1 cellular context compared by ENCODE assay signal in the genomic region with DNA sequence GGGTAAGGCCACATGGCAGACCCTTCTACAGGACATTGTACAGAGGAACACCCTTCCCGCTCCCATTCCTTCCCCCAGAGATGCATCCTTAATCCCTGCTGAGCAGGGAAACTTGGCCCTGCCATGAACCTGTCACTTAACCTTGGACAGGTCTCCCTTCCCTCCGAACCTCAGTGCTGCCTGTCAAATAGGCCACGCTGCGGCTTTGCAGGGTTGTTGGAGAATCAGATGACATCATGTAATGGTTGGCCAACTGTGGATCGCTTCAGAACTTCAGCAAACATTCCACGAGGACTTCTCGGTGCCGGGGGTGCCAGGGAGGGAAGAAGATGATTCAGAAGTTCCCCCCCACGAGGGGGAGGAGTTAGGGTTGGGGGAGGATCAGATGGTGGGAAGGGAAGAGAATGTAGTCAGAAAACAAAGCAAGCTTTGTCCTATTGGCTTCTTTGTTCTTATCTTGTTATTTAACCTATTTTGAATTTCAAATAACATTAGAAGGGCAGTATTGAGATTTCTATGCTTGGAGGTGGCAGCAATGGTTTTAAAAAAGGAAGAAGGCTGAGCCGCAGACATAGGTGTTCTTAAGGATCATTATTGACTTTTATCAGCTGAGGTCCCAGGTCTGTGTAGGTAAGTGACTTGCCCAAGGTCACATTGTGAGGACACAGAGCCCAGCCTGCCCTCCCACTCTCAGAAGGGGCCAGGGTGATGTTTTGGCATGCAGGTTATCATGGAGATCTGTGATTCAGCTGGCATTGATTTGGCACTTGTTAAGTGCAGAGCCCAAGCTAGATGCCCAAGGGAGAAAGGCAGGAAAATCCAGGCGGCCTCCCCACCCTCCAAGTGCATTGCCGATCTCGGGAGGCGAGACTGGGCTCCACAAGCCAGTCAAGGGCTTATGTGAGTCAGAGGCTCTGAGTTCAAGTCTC.
TF ChIP-seq lines count a peak whose summit lies in the region.

No MANE protein-coding gene starts in this region.

TF ChIP-seq in K562, 482 proteins besides CTCF, POLR2A, EP300 and RAD21 (continued from another document and continues in another):
- TF ChIP-seq, protein P1, sequence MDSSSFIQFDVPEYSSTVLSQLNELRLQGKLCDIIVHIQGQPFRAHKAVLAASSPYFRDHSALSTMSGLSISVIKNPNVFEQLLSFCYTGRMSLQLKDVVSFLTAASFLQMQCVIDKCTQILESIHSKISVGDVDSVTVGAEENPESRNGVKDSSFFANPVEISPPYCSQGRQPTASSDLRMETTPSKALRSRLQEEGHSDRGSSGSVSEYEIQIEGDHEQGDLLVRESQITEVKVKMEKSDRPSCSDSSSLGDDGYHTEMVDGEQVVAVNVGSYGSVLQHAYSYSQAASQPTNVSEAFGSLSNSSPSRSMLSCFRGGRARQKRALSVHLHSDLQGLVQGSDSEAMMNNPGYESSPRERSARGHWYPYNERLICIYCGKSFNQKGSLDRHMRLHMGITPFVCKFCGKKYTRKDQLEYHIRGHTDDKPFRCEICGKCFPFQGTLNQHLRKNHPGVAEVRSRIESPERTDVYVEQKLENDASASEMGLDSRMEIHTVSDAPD (CRISPR knock-in tag; IDR thresholded peaks at IDR 0.05) = no peak
- TF ChIP-seq, protein P2, sequence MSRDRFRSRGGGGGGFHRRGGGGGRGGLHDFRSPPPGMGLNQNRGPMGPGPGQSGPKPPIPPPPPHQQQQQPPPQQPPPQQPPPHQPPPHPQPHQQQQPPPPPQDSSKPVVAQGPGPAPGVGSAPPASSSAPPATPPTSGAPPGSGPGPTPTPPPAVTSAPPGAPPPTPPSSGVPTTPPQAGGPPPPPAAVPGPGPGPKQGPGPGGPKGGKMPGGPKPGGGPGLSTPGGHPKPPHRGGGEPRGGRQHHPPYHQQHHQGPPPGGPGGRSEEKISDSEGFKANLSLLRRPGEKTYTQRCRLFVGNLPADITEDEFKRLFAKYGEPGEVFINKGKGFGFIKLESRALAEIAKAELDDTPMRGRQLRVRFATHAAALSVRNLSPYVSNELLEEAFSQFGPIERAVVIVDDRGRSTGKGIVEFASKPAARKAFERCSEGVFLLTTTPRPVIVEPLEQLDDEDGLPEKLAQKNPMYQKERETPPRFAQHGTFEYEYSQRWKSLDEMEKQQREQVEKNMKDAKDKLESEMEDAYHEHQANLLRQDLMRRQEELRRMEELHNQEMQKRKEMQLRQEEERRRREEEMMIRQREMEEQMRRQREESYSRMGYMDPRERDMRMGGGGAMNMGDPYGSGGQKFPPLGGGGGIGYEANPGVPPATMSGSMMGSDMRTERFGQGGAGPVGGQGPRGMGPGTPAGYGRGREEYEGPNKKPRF (IDR thresholded peaks at IDR 0.05; ENCODE audit: low read depth, low read length) = no peak
- TF ChIP-seq FOXA3 (CRISPR knock-in tag; conservative IDR thresholded peaks at IDR 0.05 in 1 of 2, IDR thresholded peaks at IDR 0.05 in 1 of 2) (peak in 1 of 2 experiments; percentile 58; a peak in 1 of 4 replicates), NR2C1 (IDR thresholded peaks at IDR 0.05) (no peak), NR2C1 (tag; IDR thresholded peaks at IDR 0.05) (no peak), PHF20 (IDR thresholded peaks at IDR 0.05; ENCODE audit: partially characterized antibody) (no peak), ZNF134 (CRISPR knock-in tag; conservative IDR thresholded peaks at IDR 0.05) (no peak), SAFB (IDR thresholded peaks at IDR 0.05; ENCODE audit: borderline replicate concordance, low read depth, low read length) (no peak), NFIX (CRISPR knock-in tag; IDR thresholded peaks at IDR 0.05; ENCODE audit: low read depth) (no peak), SREBF1 (IDR thresholded peaks at IDR 0.05; ENCODE audit: borderline replicate concordance, low read depth, low read length) (no peak), SMAD2 (IDR thresholded peaks at IDR 0.05; ENCODE audit: low read depth, low read length) (no peak), MAZ (CRISPR knock-in tag; conservative IDR thresholded peaks at IDR 0.05 in 1 of 2, IDR thresholded peaks at IDR 0.05 in 1 of 2) (no peak), MIER1 (IDR thresholded peaks at IDR 0.05; ENCODE audit: low read depth) (no peak), FOXA1 (IDR thresholded peaks at IDR 0.05; ENCODE audit: borderline replicate concordance) (no peak), MYC (IDR thresholded peaks at IDR 0.05; ENCODE audit: low read depth, low read length) (peak; percentile 48; the same call in 1 of the 2 replicates), MYC (CRISPR knock-in tag; IDR thresholded peaks at IDR 0.05; ENCODE audit: borderline replicate concordance, low read depth) (no peak), RBFOX2 (IDR thresholded peaks at IDR 0.05; ENCODE audit: low read depth, low read length) (no peak; the same call in 1 of the 2 replicates), SNIP1 (IDR thresholded peaks at IDR 0.05; ENCODE audit: low read depth) (no peak), BCLAF1 (IDR thresholded peaks at IDR 0.05; ENCODE audit: borderline replicate concordance in 1 of 2, control insufficient read depth in 1 of 2, low read depth in 2 of 2, low read length in 1 of 2) (no peak), RHOXF2B (CRISPR knock-in tag; conservative IDR thresholded peaks at IDR 0.05) (no peak), ZC3H4 (CRISPR knock-in tag; IDR thresholded peaks at IDR 0.05; ENCODE audit: borderline replicate concordance) (no peak), ZNF444 (CRISPR knock-in tag; IDR thresholded peaks at IDR 0.05) (no peak), ZNF644 (tag; IDR thresholded peaks at IDR 0.05; ENCODE audit: low read depth) (no peak), ZNF121 (CRISPR knock-in tag; conservative IDR thresholded peaks at IDR 0.05) (no peak), CHD2 (IDR thresholded peaks at IDR 0.05; ENCODE audit: low read depth, low read length) (no peak), POLR3A (IDR thresholded peaks at IDR 0.05; ENCODE audit: borderline replicate concordance, extremely low read depth, insufficient read depth, insufficient read length) (no peak), HDGF (IDR thresholded peaks at IDR 0.05) (no peak), EP400 (IDR thresholded peaks at IDR 0.05) (peak; percentile 32; the same call in 1 of the 2 replicates), HLTF (IDR thresholded peaks at IDR 0.05) (no peak), ZNF408 (CRISPR knock-in tag; IDR thresholded peaks at IDR 0.05; ENCODE audit: low read depth) (no peak), CXXC5 (CRISPR knock-in tag; IDR thresholded peaks at IDR 0.05) (no peak), CEBPG (CRISPR knock-in tag; IDR thresholded peaks at IDR 0.05) (peak; percentile 45; the same call in 1 of the 2 replicates), CEBPG (tag; conservative IDR thresholded peaks at IDR 0.05 in 1 of 2, IDR thresholded peaks at IDR 0.05 in 1 of 2) (no peak), JUN (IDR thresholded peaks at IDR 0.05; ENCODE audit: borderline replicate concordance, low read depth, low read length) (no peak), JUN (CRISPR knock-in tag; IDR thresholded peaks at IDR 0.05; ENCODE audit: borderline replicate concordance) (0 out of 2 replicates have a peak, but pooled peaks have one; percentile 33), ZNF197 (CRISPR knock-in tag; IDR thresholded peaks at IDR 0.05; ENCODE audit: low read depth) (no peak), ARID3B (CRISPR knock-in tag; IDR thresholded peaks at IDR 0.05; ENCODE audit: borderline replicate concordance) (no peak), RUNX1 (IDR thresholded peaks at IDR 0.05; ENCODE audit: low read depth) (no peak), ZC3H8 (IDR thresholded peaks at IDR 0.05) (no peak), MBD2 (IDR thresholded peaks at IDR 0.05; ENCODE audit: borderline replicate concordance, low read depth) (no peak), ZNF707 (CRISPR knock-in tag; conservative IDR thresholded peaks at IDR 0.05) (no peak), ZBTB5 (IDR thresholded peaks at IDR 0.05) (no peak), NR2F6 (CRISPR knock-in tag; IDR thresholded peaks at IDR 0.05) (no peak), ZNF174 (CRISPR knock-in tag; IDR thresholded peaks at IDR 0.05) (no peak), POLR2H (tag; IDR thresholded peaks at IDR 0.05; ENCODE audit: low read depth) (no peak), ESRRB (CRISPR knock-in tag; IDR thresholded peaks at IDR 0.05; ENCODE audit: borderline replicate concordance) (no peak), TBP (optimal IDR thresholded peaks at IDR 0.05; ENCODE audit: low read depth, low read length) (no peak)
- TF ChIP-seq, protein P3, sequence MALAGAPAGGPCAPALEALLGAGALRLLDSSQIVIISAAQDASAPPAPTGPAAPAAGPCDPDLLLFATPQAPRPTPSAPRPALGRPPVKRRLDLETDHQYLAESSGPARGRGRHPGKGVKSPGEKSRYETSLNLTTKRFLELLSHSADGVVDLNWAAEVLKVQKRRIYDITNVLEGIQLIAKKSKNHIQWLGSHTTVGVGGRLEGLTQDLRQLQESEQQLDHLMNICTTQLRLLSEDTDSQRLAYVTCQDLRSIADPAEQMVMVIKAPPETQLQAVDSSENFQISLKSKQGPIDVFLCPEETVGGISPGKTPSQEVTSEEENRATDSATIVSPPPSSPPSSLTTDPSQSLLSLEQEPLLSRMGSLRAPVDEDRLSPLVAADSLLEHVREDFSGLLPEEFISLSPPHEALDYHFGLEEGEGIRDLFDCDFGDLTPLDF (CRISPR knock-in tag; IDR thresholded peaks at IDR 0.05) = no peak
- TF ChIP-seq, protein P4, sequence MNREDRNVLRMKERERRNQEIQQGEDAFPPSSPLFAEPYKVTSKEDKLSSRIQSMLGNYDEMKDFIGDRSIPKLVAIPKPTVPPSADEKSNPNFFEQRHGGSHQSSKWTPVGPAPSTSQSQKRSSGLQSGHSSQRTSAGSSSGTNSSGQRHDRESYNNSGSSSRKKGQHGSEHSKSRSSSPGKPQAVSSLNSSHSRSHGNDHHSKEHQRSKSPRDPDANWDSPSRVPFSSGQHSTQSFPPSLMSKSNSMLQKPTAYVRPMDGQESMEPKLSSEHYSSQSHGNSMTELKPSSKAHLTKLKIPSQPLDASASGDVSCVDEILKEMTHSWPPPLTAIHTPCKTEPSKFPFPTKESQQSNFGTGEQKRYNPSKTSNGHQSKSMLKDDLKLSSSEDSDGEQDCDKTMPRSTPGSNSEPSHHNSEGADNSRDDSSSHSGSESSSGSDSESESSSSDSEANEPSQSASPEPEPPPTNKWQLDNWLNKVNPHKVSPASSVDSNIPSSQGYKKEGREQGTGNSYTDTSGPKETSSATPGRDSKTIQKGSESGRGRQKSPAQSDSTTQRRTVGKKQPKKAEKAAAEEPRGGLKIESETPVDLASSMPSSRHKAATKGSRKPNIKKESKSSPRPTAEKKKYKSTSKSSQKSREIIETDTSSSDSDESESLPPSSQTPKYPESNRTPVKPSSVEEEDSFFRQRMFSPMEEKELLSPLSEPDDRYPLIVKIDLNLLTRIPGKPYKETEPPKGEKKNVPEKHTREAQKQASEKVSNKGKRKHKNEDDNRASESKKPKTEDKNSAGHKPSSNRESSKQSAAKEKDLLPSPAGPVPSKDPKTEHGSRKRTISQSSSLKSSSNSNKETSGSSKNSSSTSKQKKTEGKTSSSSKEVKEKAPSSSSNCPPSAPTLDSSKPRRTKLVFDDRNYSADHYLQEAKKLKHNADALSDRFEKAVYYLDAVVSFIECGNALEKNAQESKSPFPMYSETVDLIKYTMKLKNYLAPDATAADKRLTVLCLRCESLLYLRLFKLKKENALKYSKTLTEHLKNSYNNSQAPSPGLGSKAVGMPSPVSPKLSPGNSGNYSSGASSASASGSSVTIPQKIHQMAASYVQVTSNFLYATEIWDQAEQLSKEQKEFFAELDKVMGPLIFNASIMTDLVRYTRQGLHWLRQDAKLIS (CRISPR knock-in tag; IDR thresholded peaks at IDR 0.05) = no peak
- TF ChIP-seq, protein P5, sequence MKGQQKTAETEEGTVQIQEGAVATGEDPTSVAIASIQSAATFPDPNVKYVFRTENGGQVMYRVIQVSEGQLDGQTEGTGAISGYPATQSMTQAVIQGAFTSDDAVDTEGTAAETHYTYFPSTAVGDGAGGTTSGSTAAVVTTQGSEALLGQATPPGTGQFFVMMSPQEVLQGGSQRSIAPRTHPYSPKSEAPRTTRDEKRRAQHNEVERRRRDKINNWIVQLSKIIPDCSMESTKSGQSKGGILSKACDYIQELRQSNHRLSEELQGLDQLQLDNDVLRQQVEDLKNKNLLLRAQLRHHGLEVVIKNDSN (CRISPR knock-in tag; IDR thresholded peaks at IDR 0.05) = no peak
